Comparison of ENCODE assay signal across 1 cellular context in genomic region chr12:11623382-11623781, GRCh38.
TF ChIP-seq lines count a peak whose summit lies in the region.

No MANE protein-coding gene starts in this region.

TF ChIP-seq in H1, 55 proteins besides CTCF, POLR2A, EP300 and RAD21:
- TF ChIP-seq EGR1 (IDR thresholded peaks at IDR 0.05; ENCODE audit: borderline replicate concordance, low read depth, low read length) (no peak), SAP30 (IDR thresholded peaks at IDR 0.05; ENCODE audit: insufficient read depth, insufficient replicate concordance, low read length) (no peak), SP1 (IDR thresholded peaks at IDR 0.05; ENCODE audit: low read depth, low read length) (no peak), USF2 (IDR thresholded peaks at IDR 0.05; ENCODE audit: low read length) (no peak)
TF ChIP-seq in H1: peak in this region for 0.
